In the genomic region with DNA sequence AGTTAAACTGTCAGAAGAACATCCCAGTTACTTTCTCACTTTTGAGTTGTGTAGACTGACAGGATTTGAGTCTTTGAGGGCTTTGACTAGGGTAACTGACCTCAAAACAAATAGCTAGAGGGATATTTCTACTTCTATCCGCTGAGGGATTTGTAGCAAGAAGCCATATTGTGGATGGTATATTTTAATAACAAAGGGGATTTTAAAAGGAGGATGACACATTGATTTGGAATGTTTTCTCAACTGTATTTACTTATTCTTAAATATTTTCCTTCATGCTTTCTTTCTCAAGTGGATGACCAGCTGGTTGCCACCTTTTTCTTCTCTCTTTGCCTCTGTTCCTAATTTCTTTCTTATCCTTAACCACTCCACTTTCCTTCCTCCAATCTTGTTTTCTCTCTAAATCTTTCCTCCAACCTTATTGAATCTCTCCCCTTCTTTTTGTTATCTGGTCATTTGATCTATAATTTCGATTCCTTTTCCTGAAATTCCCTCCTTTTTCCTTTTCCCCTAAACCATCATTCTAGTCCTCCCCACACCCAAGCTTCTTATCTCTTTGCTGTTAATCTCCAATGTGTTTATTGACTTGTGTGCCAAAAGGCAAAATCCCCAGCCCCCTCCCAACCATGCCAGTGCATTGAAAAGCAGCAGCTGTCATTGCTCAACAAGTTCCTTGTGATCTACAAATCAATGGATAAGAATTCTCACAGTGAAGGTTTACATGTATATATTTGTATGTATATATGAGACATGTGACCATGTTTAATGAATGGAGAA, we compare ENCODE assay signal across 14 cellular contexts.
DNase-seq lines count a peak whose midpoint lies in the region; ATAC-seq and TF ChIP-seq lines count a peak whose summit lies in the region.
"Had no signal": no experiment of that assay in that cellular context is flagged by ENCODE, and none has a peak within 500 bp of the region (broad histone marks: within the 10 kb centered on the region; RNA-seq: fewer than 3 reads in every experiment).

No MANE protein-coding gene starts in this region.

- H3K4me1 ChIP-seq in transverse colon = peaks cover 22 to 34% (median 29%) of the 10 kb centered on the region in 4 donors

- TF ChIP-seq CTCF in brain microvascular endothelial cell (IDR thresholded peaks at IDR 0.05; ENCODE audit: low read depth, low read length, missing control alignments) (no peak), transverse colon (IDR thresholded peaks at IDR 0.05) (no peak)

- WGBS in transverse colon (ENCODE audit: low coverage in 1 of 2), 2 donors = 66 to 72% methylated on average over 2 of the region's 2 CpGs

- H3K36me3 ChIP-seq in brain microvascular endothelial cell (replicated peaks) = no peaks in the 10 kb centered on the region
- H3K36me3 ChIP-seq in transverse colon = no peaks in the 10 kb centered on the region

- ATAC-seq in HG03097 (IDR thresholded peaks at IDR 0.05; ENCODE audit: low FRiP score, unreplicated experiment) = no peak

- no peaks in the 10 kb centered on the region for H3K9me3 ChIP-seq in transverse colon

- DNase-seq in DMS53 (lab: John Stamatoyannopoulos, UW) (peak; percentile 36), DMS53 treated with DMSO at 0.1 percent for 48 hours (lab: John Stamatoyannopoulos, UW; ENCODE audit: unreplicated experiment) (no peak), brain microvascular endothelial cell (no peak), kidney glomerular epithelial cell (lab: John Stamatoyannopoulos, UW) (peak; percentile 20), transverse colon (no peak), cortex of kidney (lab: John Stamatoyannopoulos, UW) (no peak)
- DNase-seq in activated effector memory CD4-positive, alpha-beta T cell treated with anti-CD3 and anti-CD28 coated beads, Interleukin-2, amount 50 U/mL, for 16 hours = no peak
- DNase-seq: 8988T; activated CD4-positive, alpha-beta T cell treated with anti-CD3 and anti-CD28 coated beads for 1 hour; activated naive CD4-positive, alpha-beta T cell treated with Interleukin-2 at 50 U/mL for 16 hours; GF-D8; NCI-H2107; RPMI8226 had no signal

- in situ Hi-C loops in brain microvascular endothelial cell (cut with HindIII; ENCODE audit: low pct_ligation_motif_present, low sequenced_read_pairs) (no loop called here), transverse colon (cut with MboI; ENCODE audit: low pct_ligation_motif_present in 1 of 4, low pct_unique_long_range_greater_than_20kb in 1 of 4, low sequenced_read_pairs in 3 of 4) (loop anchor here in 1 of 4 donors (25.0 kb wide), 2 partner anchors 294 to 581 kb away; no protein-coding TSS in a partner anchor)

- no peak overlapping the region for H3K4me3 ChIP-seq in brain microvascular endothelial cell (ENCODE audit: low read depth, low read length)
- H3K4me3 ChIP-seq in transverse colon = no peak overlapping the region

- intact Hi-C loops in transverse colon (cut with DNase I; ENCODE audit: low total_unique reads) = no loop called here

- TF ChIP-seq EP300 in transverse colon (IDR thresholded peaks at IDR 0.05; ENCODE audit: low read depth) = no peak

- no peak for TF ChIP-seq POLR2A in transverse colon (IDR thresholded peaks at IDR 0.05)

- H3K27ac ChIP-seq in brain microvascular endothelial cell = peak overlapping the region; percentile 95
- peak overlapping the region; percentile 64 to 84 (median 83) for H3K27ac ChIP-seq in transverse colon

- H3K27me3 ChIP-seq in brain microvascular endothelial cell (replicated peaks) (no peaks in the 10 kb centered on the region), transverse colon (no peaks in the 10 kb centered on the region)

Comparison
In these comparisons a context has a peak if more than half of its experiments do, and no peak if none do; other contexts are left out.
1. DNase-seq: peak in DMS53 (single experiment) and kidney glomerular epithelial cell (single experiment); none in DMS53 treated with DMSO at 0.1 percent for 48 hours (single experiment), brain microvascular endothelial cell (single experiment), transverse colon (single experiment), cortex of kidney (single experiment) and activated effector memory CD4-positive, alpha-beta T cell treated with anti-CD3 and anti-CD28 coated beads, Interleukin-2, amount 50 U/mL, for 16 hours (single experiment).